Comparison of ENCODE assay signal across 23 cellular contexts in genomic region chr11:97963528-97964331, GRCh38.
DNase-seq lines count a peak whose midpoint lies in the region; ATAC-seq, FAIRE-seq and TF ChIP-seq lines count a peak whose summit lies in the region.
"Had no signal": no experiment of that assay in that cellular context is flagged by ENCODE, and none has a peak within 500 bp of the region (broad histone marks: within the 10 kb centered on the region; RNA-seq: fewer than 3 reads in every experiment).

No MANE protein-coding gene starts in this region.

- no peak overlapping the region for H3K56ac ChIP-seq in IMR-90 (ENCODE audit: extremely low read depth, insufficient read depth, low read length)

- peak overlapping the region; percentile 58; the same call in 1 of the 2 replicates for H3K14ac ChIP-seq in IMR-90 (replicated peaks; ENCODE audit: low read depth, low read length)

- TF ChIP-seq CTCF in AG10803 (conservative IDR thresholded peaks at IDR 0.05; ENCODE audit: low read length) (no peak), IMR-90 (conservative IDR thresholded peaks at IDR 0.05; ENCODE audit: low read depth, low read length) (no peak)

- H4K20me1 ChIP-seq in IMR-90 (ENCODE audit: insufficient read depth, low read length): no peaks in the 10 kb centered on the region

- peak overlapping the region; percentile 62 for H3K4ac ChIP-seq in IMR-90 (ENCODE audit: low read depth, low read length)

- intact Hi-C loops in IMR-90 (cut with micrococcal nuclease): no loop called here
- intact Hi-C loops in aorta (cut with DNase I): no loop called here

- H3K79me1 ChIP-seq in IMR-90 (ENCODE audit: low read depth in 1 of 2, low read length in 2 of 2): no peaks in the 10 kb centered on the region

- H4K91ac ChIP-seq in IMR-90 (ENCODE audit: insufficient read depth, low read depth, low read length): peak overlapping the region; percentile 38

- dilution Hi-C loops in IMR-90 (cut with HindIII; ENCODE audit: low sequenced_read_pairs, unreplicated experiment): no loop called here

- H2AFZ ChIP-seq in IMR-90 (replicated peaks; ENCODE audit: low read length, poor library complexity): peak overlapping the region; percentile 74

- H3K9me3 ChIP-seq in IMR-90 (ENCODE audit: control insufficient read depth, insufficient read depth, low read length): no peaks in the 10 kb centered on the region
- H3K9me3 ChIP-seq in aorta (ENCODE audit: control insufficient read depth, low read length): no peaks in the 10 kb centered on the region
- H3K9me3 ChIP-seq: stomach, upper lobe of right lung had no signal

- no CpG with 5 or more reads among the region's 8 CpGs for WGBS in IMR-90 (ENCODE audit: extremely low coverage in 2 of 2, insufficient read length in 1 of 2), 2 experiments
- 83 to 90% methylated on average over 8 of the region's 8 CpGs for WGBS in aorta, 2 donors

- H2BK20ac ChIP-seq in IMR-90 (ENCODE audit: low read depth, low read length): peak overlapping the region; percentile 60

- TF ChIP-seq POLR2A in IMR-90 (IDR thresholded peaks at IDR 0.05; ENCODE audit: low read depth, low read length) (no peak), H54 (IDR thresholded peaks at IDR 0.05; ENCODE audit: low read depth, low read length) (no peak)

- peaks cover 17% of the 10 kb centered on the region for H3K4me1 ChIP-seq in IMR-90 (ENCODE audit: control insufficient read depth, insufficient read depth, low read length)
- no peaks in the 10 kb centered on the region for H3K4me1 ChIP-seq in aorta (ENCODE audit: control insufficient read depth in 1 of 2, insufficient read depth in 2 of 2, low read length in 2 of 2)
- H3K4me1 ChIP-seq: stomach, upper lobe of right lung had no signal

- no peak overlapping the region for H2AK9ac ChIP-seq in IMR-90 (replicated peaks; ENCODE audit: low read depth, low read length, poor library complexity)

- peaks cover 3% of the 10 kb centered on the region; the same call in 1 of the 2 replicates for H3K9me1 ChIP-seq in IMR-90 (ENCODE audit: insufficient read depth, low read length)

- H3K27me3 ChIP-seq in IMR-90 (ENCODE audit: control insufficient read depth, insufficient read depth, low read length): no peaks in the 10 kb centered on the region
- no peaks in the 10 kb centered on the region for H3K27me3 ChIP-seq in aorta (ENCODE audit: control insufficient read depth in 1 of 2, insufficient read depth in 2 of 2, low read length in 1 of 2)
- H3K27me3 ChIP-seq: stomach, upper lobe of right lung had no signal

- peak overlapping the region; percentile 99 for H2BK120ac ChIP-seq in IMR-90 (ENCODE audit: low read depth, low read length)

- peak overlapping the region; percentile 85 for H2BK15ac ChIP-seq in IMR-90 (ENCODE audit: low read depth, low read length)

- in situ Hi-C loops in IMR-90 (cut with MboI; ENCODE audit: low sequenced_read_pairs): no loop called here

- H3K9ac ChIP-seq in IMR-90 (ENCODE audit: low read depth, low read length): no peak overlapping the region

- DNase-seq in AG10803 (ENCODE audit: low read depth) (peak; percentile 12), IMR-90 (peak; percentile 36), amniotic epithelial cell (ENCODE audit: low read depth) (peak; percentile 55), iris pigment epithelial cell (ENCODE audit: low read depth) (peak; percentile 49), H54 (ENCODE audit: insufficient read length, low spot score) (no peak), HuH-7.5 (ENCODE audit: low spot score) (no peak), amygdala (lab: John Stamatoyannopoulos, UW) (no peak), aorta (no peak)
- DNase-seq: ACHN; activated B cell treated with CpG ODN at 0.5 μM for 24 hours; activated CD4-positive, alpha-beta memory T cell treated with anti-CD3 and anti-CD28 coated beads, Interleukin-2, amount 10 ng/mL, durations not matched to agents 7 days and 5 days; activated T-cell treated with anti-CD3 and anti-CD28 coated beads, Interleukin-2, amount 50 U/mL, for 48 hours; foreskin melanocyte; hippocampal formation; Karpas-422; natural killer cell; NCI-H1417; NCI-H69; SHP77; stimulated activated CD4-positive, alpha-beta T cell treated with anti-CD3 and anti-CD28 coated beads, Interleukin-2, amount 100 ng/mL, for 48 hours; stomach; upper lobe of right lung had no signal

- H3K36me3 ChIP-seq in IMR-90 (ENCODE audit: control insufficient read depth, insufficient read depth, low read length) (no peaks in the 10 kb centered on the region), aorta (ENCODE audit: control insufficient read depth in 1 of 2, insufficient read depth in 2 of 2, low read length in 1 of 2) (no peaks in the 10 kb centered on the region)
- H3K36me3 ChIP-seq: stomach, upper lobe of right lung had no signal

- POLR2A ChIA-PET in IMR-90 (lab: Charles Lee; ENCODE audit: unreplicated experiment): no interaction called here

- H3K27ac ChIP-seq in IMR-90 (ENCODE audit: insufficient read depth, low read length): peak overlapping the region; percentile 32; the same call in 1 of the 2 replicates
- no peak overlapping the region for H3K27ac ChIP-seq in aorta (ENCODE audit: low read depth in 1 of 2, low read length in 2 of 2)
- H3K27ac ChIP-seq: coronary artery, stomach, upper lobe of right lung had no signal

- H4K8ac ChIP-seq in IMR-90 (ENCODE audit: low read depth in 2 of 2, low read length in 2 of 2): peak overlapping the region; percentile 64 to 89

- no peak overlapping the region for H3K4me2 ChIP-seq in IMR-90 (ENCODE audit: low read depth, low read length)

- H3K4me3 ChIP-seq in AG10803 (ENCODE audit: low read length): no peak overlapping the region
- H3K4me3 ChIP-seq in IMR-90 (ENCODE audit: insufficient read depth, low read depth, low read length): no peak overlapping the region
- H3K4me3 ChIP-seq in aorta (ENCODE audit: low read length in 2 of 2): no peak overlapping the region
- H3K4me3 ChIP-seq: coronary artery, stomach, upper lobe of right lung had no signal

- BruUV-seq in IMR-90 (replicated peaks; lab: Mats Ljungman, UMichigan): no TSS peak

- H4K5ac ChIP-seq in IMR-90 (ENCODE audit: low read depth, low read length): peak overlapping the region; percentile 6; the same call in 1 of the 2 replicates

- TF ChIP-seq RAD21 in IMR-90 (IDR thresholded peaks at IDR 0.05; ENCODE audit: low read length): no peak

- no peak for FAIRE-seq in H54 (lab: Jason Lieb, UNC)

- ATAC-seq in IMR-90 (ENCODE audit: low read depth) (no peak), aorta (ENCODE audit: low FRiP score) (no peak)
- ATAC-seq: natural killer cell, upper lobe of right lung had no signal

- no peak overlapping the region for H3K18ac ChIP-seq in IMR-90 (ENCODE audit: low read depth, low read length)

- CTCF ChIA-PET in IMR-90 (lab: Yijun Ruan, JAX): no interaction called here

- no peak overlapping the region for H2BK5ac ChIP-seq in IMR-90 (ENCODE audit: low read depth, low read length, poor library complexity, severe bottlenecking)

- H3K23ac ChIP-seq in IMR-90 (ENCODE audit: low read depth, low read length): no peak overlapping the region

- H2AK5ac ChIP-seq in IMR-90 (ENCODE audit: low read depth, low read length): peak overlapping the region; percentile 74

TF ChIP-seq in IMR-90, 13 proteins besides CTCF, POLR2A, EP300 and RAD21:
- TF ChIP-seq, protein P1, sequence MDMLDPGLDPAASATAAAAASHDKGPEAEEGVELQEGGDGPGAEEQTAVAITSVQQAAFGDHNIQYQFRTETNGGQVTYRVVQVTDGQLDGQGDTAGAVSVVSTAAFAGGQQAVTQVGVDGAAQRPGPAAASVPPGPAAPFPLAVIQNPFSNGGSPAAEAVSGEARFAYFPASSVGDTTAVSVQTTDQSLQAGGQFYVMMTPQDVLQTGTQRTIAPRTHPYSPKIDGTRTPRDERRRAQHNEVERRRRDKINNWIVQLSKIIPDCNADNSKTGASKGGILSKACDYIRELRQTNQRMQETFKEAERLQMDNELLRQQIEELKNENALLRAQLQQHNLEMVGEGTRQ (IDR thresholded peaks at IDR 0.05; ENCODE audit: low read depth, low read length): no peak
- no peak for TF ChIP-seq NFE2L2 (IDR thresholded peaks at IDR 0.05; ENCODE audit: low read depth, low read length)
- TF ChIP-seq RCOR1 (IDR thresholded peaks at IDR 0.05; ENCODE audit: insufficient replicate concordance, low read length): no peak
- TF ChIP-seq FOS (IDR thresholded peaks at IDR 0.05; ENCODE audit: low read depth, low read length): peak; percentile 28; the same call in 1 of the 2 replicates
- no peak for TF ChIP-seq BHLHE40 (IDR thresholded peaks at IDR 0.05; ENCODE audit: low read depth, low read length)
- TF ChIP-seq SMC3 (IDR thresholded peaks at IDR 0.05; ENCODE audit: low read depth, low read length): no peak
- TF ChIP-seq MXI1 (IDR thresholded peaks at IDR 0.05; ENCODE audit: borderline replicate concordance, low read depth, low read length): no peak
- TF ChIP-seq ELK1 (IDR thresholded peaks at IDR 0.05; ENCODE audit: borderline replicate concordance, low read depth, low read length): no peak

Comparison
In these comparisons a context has a peak if more than half of its experiments do, and no peak if none do; other contexts are left out.
1. DNase-seq: peak in AG10803 (single experiment), IMR-90 (single experiment), amniotic epithelial cell (single experiment) and iris pigment epithelial cell (single experiment); none in H54 (single experiment), HuH-7.5 (single experiment), amygdala (0 of 56) and aorta (0 of 2).